Comparison of ENCODE assay signal across 1 cellular context in genomic region chr6:12516070-12516469, GRCh38.
TF ChIP-seq lines count a peak whose summit lies in the region.

No MANE protein-coding gene starts in this region.

TF ChIP-seq in GM23338, 12 proteins besides CTCF, POLR2A, EP300 and RAD21 (continued from another document):
- TF ChIP-seq ZNF462 (CRISPR knock-in tag; IDR thresholded peaks at IDR 0.05) (no peak), NANOG (IDR thresholded peaks at IDR 0.05; ENCODE audit: borderline replicate concordance) (no peak), ZNF114 (CRISPR knock-in tag; IDR thresholded peaks at IDR 0.05) (no peak), EZH2phosphoT487 (IDR thresholded peaks at IDR 0.05; ENCODE audit: unreplicated experiment) (no peak), CREB1 (CRISPR knock-in tag; IDR thresholded peaks at IDR 0.05; ENCODE audit: low read depth) (no peak), REST (IDR thresholded peaks at IDR 0.05; ENCODE audit: unreplicated experiment) (no peak)
